Comparison of ENCODE assay signal across 9 cellular contexts in genomic region chr6:30075094-30075986, GRCh38. TPM values are rescaled to one million over a fixed set of nuclear protein-coding genes. Genes with fewer than 3 reads are reported as not detected.
DNase-seq lines count a peak whose midpoint lies in the region; ATAC-seq and TF ChIP-seq lines count a peak whose summit lies in the region.
"Had no signal": no experiment of that assay in that cellular context is flagged by ENCODE, and none has a peak within 500 bp of the region (broad histone marks: within the 10 kb centered on the region; RNA-seq: fewer than 3 reads in every experiment).

RNF39 (minus strand) TSS chr6:30075769; CDS start chr6:30075585, 184 bp downstream.

- H3K4me3 ChIP-seq in BJ (ENCODE audit: low read depth, low read length) (no peak within 1 kb of the TSS; the same call in 1 of the 2 replicates), right lobe of liver (peak within 1 kb of the TSS in 1 of 3 donors; percentile 4), aorta (ENCODE audit: low read length in 2 of 2) (no peak within 1 kb of the TSS)

- CTCF ChIA-PET in BJ (lab: Yijun Ruan, JAX), result interaction anchor here (0.6 to 1.0 kb wide), 3 partner anchors 9 to 363 kb away, joined by 3 to 4 read pairs (median 3); no protein-coding TSS in a partner anchor

- H3K9me3 ChIP-seq in right lobe of liver (no peaks in the 10 kb centered on the region), aorta (ENCODE audit: control insufficient read depth, low read length) (no peaks in the 10 kb centered on the region)

- POLR2A ChIA-PET in BJ (lab: Charles Lee), result interaction anchor here (0.7 kb wide), 1 partner anchor 538 kb away, joined by 4 read pairs; no protein-coding TSS in a partner anchor

- no peak within 1 kb of the TSS for H3K27ac ChIP-seq in right lobe of liver
- no peak within 1 kb of the TSS for H3K27ac ChIP-seq in aorta (ENCODE audit: low read depth in 1 of 2, low read length in 2 of 2)
- H3K27ac ChIP-seq: HL-60 had no signal

- H3K4me1 ChIP-seq in right lobe of liver, result peaks cover 0 to 19% (median 0%) of the 10 kb centered on the region in 4 donors
- no peaks in the 10 kb centered on the region for H3K4me1 ChIP-seq in aorta (ENCODE audit: control insufficient read depth in 1 of 2, insufficient read depth in 2 of 2, low read length in 2 of 2)

- no peak for TF ChIP-seq POLR2A in right lobe of liver (IDR thresholded peaks at IDR 0.05)

- ATAC-seq in right lobe of liver (peak; percentile 58 to 65 (median 62)), aorta (ENCODE audit: low FRiP score) (peak; percentile 13), HG03139 (IDR thresholded peaks at IDR 0.05; ENCODE audit: unreplicated experiment) (no peak), HG03457 (IDR thresholded peaks at IDR 0.05; ENCODE audit: unreplicated experiment) (no peak), HG02763 (IDR thresholded peaks at IDR 0.05; ENCODE audit: unreplicated experiment) (no peak)

- WGBS in right lobe of liver (ENCODE audit: insufficient coverage, low coverage, low lambda C conversion rate, missing lambda C conversion rate), result 4% methylated on average over 32 of the region's 71 CpGs
- 3% methylated on average over 52 to 71 of the region's 71 CpGs for WGBS in aorta, 2 donors

- TF ChIP-seq CTCF in BJ (IDR thresholded peaks at IDR 0.05; ENCODE audit: insufficient read depth, low read depth, low read length) (peak; percentile 44), right lobe of liver (IDR thresholded peaks at IDR 0.05) (peak in 3 of 4 donors; percentile 23 to 37 (median 23))

- intact Hi-C loops in right lobe of liver (cut with DNase I) (no loop called here), aorta (cut with DNase I) (no loop called here)

- DNase-seq in BJ (ENCODE audit: low read depth) (no peak), HuH-7.5 (ENCODE audit: low spot score) (peak; percentile 57), astrocyte of the hippocampus (ENCODE audit: low read depth, low spot score) (peak; percentile 32), right lobe of liver (peak in 1 of 3 donors; percentile 29), aorta (no peak)

- H3K27me3 ChIP-seq in BJ (ENCODE audit: control insufficient read depth, insufficient read depth, low read length) (peaks cover 53% of the 10 kb centered on the region), right lobe of liver (peaks cover 0 to 9% of the 10 kb centered on the region in 2 donors), aorta (ENCODE audit: control insufficient read depth in 1 of 2, insufficient read depth in 2 of 2, low read length in 1 of 2) (no peaks in the 10 kb centered on the region)

- H3K36me3 ChIP-seq in BJ (ENCODE audit: control insufficient read depth, insufficient read depth, low read length) (0 out of 2 replicates have a peak, but pooled peaks cover 1% of the 10 kb centered on the region), right lobe of liver (no peaks in the 10 kb centered on the region), aorta (ENCODE audit: control insufficient read depth in 1 of 2, insufficient read depth in 2 of 2, low read length in 1 of 2) (no peaks in the 10 kb centered on the region)

RNA-seq across cellular contexts. Expression of gene RNF39, which starts in this region (rescaled TPM):
- polyA plus RNA-seq in BJ (2011; rRNA removed), result not detected in 2 replicates
- polyA minus RNA-seq in BJ (2011; rRNA and poly(A)+ RNA removed), result not detected in 2 replicates
- not detected for total RNA-seq in right lobe of liver
- total RNA-seq in aorta, result not detected
- polyA plus RNA-seq in aorta, result under 1 TPM in 1 of 2 donors, not detected in 1; 0.26 TPM

Comparison
In these comparisons a context has a peak if more than half of its experiments do, and no peak if none do; other contexts are left out.
1. Peak in ATAC-seq in right lobe of liver; RNA of the gene not detected or under 1 TPM.
2. Peak in ATAC-seq in aorta; RNA of the gene not detected or under 1 TPM.
3. DNase-seq: peak in HuH-7.5 (single experiment) and astrocyte of the hippocampus (single experiment); none in BJ (single experiment) and aorta (0 of 2).